9 cellular contexts compared by ENCODE assay signal in genomic region chr17:28949185-28950016, GRCh38. TPM values are rescaled to one million over a fixed set of nuclear protein-coding genes. Genes with fewer than 3 reads are reported as not detected.
DNase-seq lines count a peak whose midpoint lies in the region; ATAC-seq and TF ChIP-seq lines count a peak whose summit lies in the region.
"Had no signal": no experiment of that assay in that cellular context is flagged by ENCODE, and none has a peak within 500 bp of the region (broad histone marks: within the 10 kb centered on the region; RNA-seq: fewer than 3 reads in every experiment).

No MANE protein-coding gene starts in this region.

- no peaks in the 10 kb centered on the region for H3K36me3 ChIP-seq in lower lobe of right lung

- H3K4me1 ChIP-seq in lower lobe of right lung: peaks cover 51% of the 10 kb centered on the region

- DNase-seq in NCI-H2171 treated with DMSO at 0.1 percent for 48 hours (lab: John Stamatoyannopoulos, UW): peak; percentile 76
- peak; percentile 38 for DNase-seq in activated CD4-positive, alpha-beta T cell treated with anti-CD3 and anti-CD28 coated beads, Interleukin-2, amount 50 U/mL, for 1 hour
- DNase-seq in ecto neural progenitor cell (ENCODE audit: low spot score): peak; percentile 82
- DNase-seq in lower lobe of right lung: peak; percentile 77
- peak in 2 of 3 donors; percentile 10 to 54 for DNase-seq in stimulated activated CD4-positive, alpha-beta T cell treated with anti-CD3 and anti-CD28 coated beads, TNF-alpha, amount 100 ng/mL, for 1 hour (ENCODE audit: low read depth in 3 of 3, low spot score in 1 of 3)

- H3K27ac ChIP-seq in lower lobe of right lung: peak overlapping the region; percentile 90

- peak in 1 of 2 donors; percentile 7 for ATAC-seq in lower lobe of right lung
- ATAC-seq in HG03342 (IDR thresholded peaks at IDR 0.05; ENCODE audit: unreplicated experiment): no peak
- ATAC-seq in GM18861 (IDR thresholded peaks at IDR 0.05; ENCODE audit: unreplicated experiment): no peak

- H3K27me3 ChIP-seq in lower lobe of right lung (ENCODE audit: low read depth): no peaks in the 10 kb centered on the region

- no peak for TF ChIP-seq CTCF in GM12875 (IDR thresholded peaks at IDR 0.05; ENCODE audit: borderline replicate concordance, insufficient read depth, low read depth, low read length)
- TF ChIP-seq CTCF in lower lobe of right lung (IDR thresholded peaks at IDR 0.05): no peak

- intact Hi-C loops in lower lobe of right lung (cut with DNase I): no loop called here

- H3K9me3 ChIP-seq in lower lobe of right lung: no peaks in the 10 kb centered on the region

- H3K4me3 ChIP-seq in GM12875 (ENCODE audit: low read depth, low read length) (peak overlapping the region; percentile 84), lower lobe of right lung (peak overlapping the region; percentile 86)

RNA-seq across cellular contexts. Expression of gene PHF12, which starts 1.9 kb away (rescaled TPM):
- 36.2 TPM for total RNA-seq in lower lobe of right lung

RNA-seq across cellular contexts. Expression of gene DHRS13, which starts 46.5 kb away (rescaled TPM):
- total RNA-seq in lower lobe of right lung: 10.6 TPM

RNA-seq across cellular contexts. Expression of gene FLOT2, which starts 51.9 kb away (rescaled TPM):
- 170 TPM for total RNA-seq in lower lobe of right lung

RNA-seq across cellular contexts. Expression of gene SEZ6, which starts 56.4 kb away (rescaled TPM):
- total RNA-seq in lower lobe of right lung: not detected
- total RNA-seq: pulmonary artery endothelial cell had no signal

Comparison
In these comparisons a context has a peak if more than half of its experiments do, and no peak if none do; other contexts are left out.
1. DNase-seq: peak in every context shown above with its lines; median percentile 82 in ecto neural progenitor cell; 77 in lower lobe of right lung; 76 in NCI-H2171 treated with DMSO at 0.1 percent for 48 hours; 38 in activated CD4-positive, alpha-beta T cell treated with anti-CD3 and anti-CD28 coated beads, Interleukin-2, amount 50 U/mL, for 1 hour; 32 in stimulated activated CD4-positive, alpha-beta T cell treated with anti-CD3 and anti-CD28 coated beads, TNF-alpha, amount 100 ng/mL, for 1 hour.